ENCODE assay signal across 3 cellular contexts in genomic region chr10:26213157-26213780, GRCh38.
TF ChIP-seq lines count a peak whose summit lies in the region.

No MANE protein-coding gene starts in this region.

TF ChIP-seq in SK-N-SH, 30 proteins besides CTCF, POLR2A, EP300 and RAD21 (continued from another document):
- no peak for TF ChIP-seq PBX3 (IDR thresholded peaks at IDR 0.05)

TF ChIP-seq in SK-N-SH treated with all-trans-retinoic acid at 6 μM for 48 hours, 23 proteins besides CTCF, POLR2A, EP300 and RAD21 (continued from another document):
- no peak for TF ChIP-seq POU6F1 (CRISPR knock-in tag; IDR thresholded peaks at IDR 0.05; ENCODE audit: borderline replicate concordance, low read depth)
- TF ChIP-seq SNAI2 (CRISPR knock-in tag; IDR thresholded peaks at IDR 0.05) = no peak
- no peak for TF ChIP-seq RARB (CRISPR knock-in tag; IDR thresholded peaks at IDR 0.05)
- no peak for TF ChIP-seq TOX (CRISPR knock-in tag; IDR thresholded peaks at IDR 0.05; ENCODE audit: borderline replicate concordance)
- no peak for TF ChIP-seq BACH2 (CRISPR knock-in tag; IDR thresholded peaks at IDR 0.05; ENCODE audit: borderline replicate concordance)

TF ChIP-seq in H1, 55 proteins besides CTCF, POLR2A, EP300 and RAD21 (continued from another document):
- TF ChIP-seq BCL11A (IDR thresholded peaks at IDR 0.05; ENCODE audit: low read depth in 2 of 2, low read length in 2 of 2) = no peak
